29 cellular contexts compared by ENCODE assay signal in genomic region chr7:113033959-113034358, GRCh38. TPM values are rescaled to one million over a fixed set of nuclear protein-coding genes. Genes with fewer than 3 reads are reported as not detected.
"Had no signal": no experiment of that assay in that cellular context is flagged by ENCODE, and none has a peak within 500 bp of the region (broad histone marks: within the 10 kb centered on the region; RNA-seq: fewer than 3 reads in every experiment).

No MANE protein-coding gene starts in this region.

- H3K9me3 ChIP-seq: colonic mucosa, esophagus squamous epithelium, gastrocnemius medialis, lower lobe of right lung had no signal

- H3K4me3 ChIP-seq: colonic mucosa, esophagus squamous epithelium, gastrocnemius medialis, heart right ventricle, lower lobe of right lung had no signal

- H3K36me3 ChIP-seq: colonic mucosa, esophagus squamous epithelium, gastrocnemius medialis, heart right ventricle, lower lobe of right lung had no signal

- H3K4me1 ChIP-seq: colonic mucosa, esophagus squamous epithelium, gastrocnemius medialis, heart right ventricle, lower lobe of right lung had no signal

- ATAC-seq: effector memory CD8-positive, alpha-beta T cell; esophagus mucosa; gastrocnemius medialis; heart right ventricle; left colon; left lobe of liver; left ventricle myocardium superior; naive thymus-derived CD4-positive, alpha-beta T cell; natural killer cell had no signal

- DNase-seq: colonic mucosa; cortex of kidney; effector CD8-positive, alpha-beta T cell; effector memory CD8-positive, alpha-beta T cell; endodermal cell; erythroblast; esophagus squamous epithelium; foreskin fibroblast; foreskin melanocyte; gastrocnemius medialis; glutamatergic neuron; head of caudate nucleus; heart right ventricle; hippocampal formation; immature natural killer cell; islet precursor cell; kidney; kidney glomerular epithelial cell; left colon; left ventricle myocardium superior; lower lobe of right lung; mammary epithelial cell; mesendoderm; midbrain; naive thymus-derived CD4-positive, alpha-beta T cell; natural killer cell had no signal

- H3K27me3 ChIP-seq: colonic mucosa, esophagus squamous epithelium, gastrocnemius medialis, heart right ventricle had no signal

- H3K27ac ChIP-seq: colonic mucosa, epithelial cell of prostate, esophagus squamous epithelium, gastrocnemius medialis, heart right ventricle, lower lobe of right lung had no signal

RNA-seq across cellular contexts. Expression of gene GPR85, which starts 52.7 kb away (rescaled TPM):
- total RNA-seq: naive thymus-derived CD4-positive, alpha-beta T cell; natural killer cell had no signal
